ENCODE assay signal across 1 cellular context in genomic region chr6:112207131-112207530, GRCh38.
TF ChIP-seq lines count a peak whose summit lies in the region.

No MANE protein-coding gene starts in this region.

TF ChIP-seq in IMR-90, 13 proteins besides CTCF, POLR2A, EP300 and RAD21 (continued from another document):
- TF ChIP-seq USF2 (IDR thresholded peaks at IDR 0.05; ENCODE audit: low read depth, low read length) (no peak), RCOR1 (IDR thresholded peaks at IDR 0.05; ENCODE audit: insufficient replicate concordance, low read length) (no peak), NFE2L2 (IDR thresholded peaks at IDR 0.05; ENCODE audit: low read depth, low read length) (no peak)
